ENCODE assay signal across 1 cellular context in the genomic region with DNA sequence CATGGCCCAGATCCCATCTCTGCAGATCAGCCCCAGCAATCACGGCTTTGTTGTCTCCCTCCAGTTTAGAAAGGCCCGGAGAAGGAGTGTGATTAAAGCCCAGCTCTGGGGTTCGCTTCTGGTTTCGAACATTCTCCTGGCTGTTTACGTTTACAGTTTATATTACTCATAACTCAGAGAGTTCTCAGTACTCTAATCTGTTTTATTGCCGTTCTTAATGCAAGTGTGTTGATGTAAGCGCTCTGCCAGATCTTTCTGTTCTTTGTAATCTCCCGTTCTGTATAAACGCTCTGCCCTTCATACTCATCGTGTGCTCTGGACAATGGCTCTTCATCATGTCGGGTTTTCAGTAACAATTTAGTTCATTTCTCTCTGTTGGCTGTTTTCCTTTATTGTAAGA.
TF ChIP-seq lines count a peak whose summit lies in the region.

No MANE protein-coding gene starts in this region.

TF ChIP-seq in HEK293, 187 proteins besides CTCF, POLR2A, EP300 and RAD21 (continued from another document):
- no peak for TF ChIP-seq ZNF837 (tag by site-specific recombination; IDR thresholded peaks at IDR 0.05)
- no peak for TF ChIP-seq ZNF555 (tag by site-specific recombination; conservative IDR thresholded peaks at IDR 0.05)
- TF ChIP-seq ZNF654 (tag by site-specific recombination; IDR thresholded peaks at IDR 0.05; ENCODE audit: low read depth): no peak
- no peak for TF ChIP-seq GLI4 (tag by site-specific recombination; IDR thresholded peaks at IDR 0.05)
- no peak for TF ChIP-seq ZNF362 (tag by site-specific recombination; IDR thresholded peaks at IDR 0.05)
- peak; percentile 72 for TF ChIP-seq ZNF629 (tag by site-specific recombination; IDR thresholded peaks at IDR 0.05)
- no peak for TF ChIP-seq KLF16 (tag by site-specific recombination; IDR thresholded peaks at IDR 0.05)
- TF ChIP-seq ZNF658 (tag by site-specific recombination; IDR thresholded peaks at IDR 0.05): no peak
- TF ChIP-seq ZNF398 (tag by site-specific recombination; IDR thresholded peaks at IDR 0.05): no peak
- TF ChIP-seq ZNF416 (tag by site-specific recombination; IDR thresholded peaks at IDR 0.05): no peak
- peak; percentile 78 for TF ChIP-seq OSR2 (tag by site-specific recombination; IDR thresholded peaks at IDR 0.05)
- no peak for TF ChIP-seq MYNN (tag by site-specific recombination; IDR thresholded peaks at IDR 0.05; ENCODE audit: borderline replicate concordance)
- TF ChIP-seq, protein P1, sequence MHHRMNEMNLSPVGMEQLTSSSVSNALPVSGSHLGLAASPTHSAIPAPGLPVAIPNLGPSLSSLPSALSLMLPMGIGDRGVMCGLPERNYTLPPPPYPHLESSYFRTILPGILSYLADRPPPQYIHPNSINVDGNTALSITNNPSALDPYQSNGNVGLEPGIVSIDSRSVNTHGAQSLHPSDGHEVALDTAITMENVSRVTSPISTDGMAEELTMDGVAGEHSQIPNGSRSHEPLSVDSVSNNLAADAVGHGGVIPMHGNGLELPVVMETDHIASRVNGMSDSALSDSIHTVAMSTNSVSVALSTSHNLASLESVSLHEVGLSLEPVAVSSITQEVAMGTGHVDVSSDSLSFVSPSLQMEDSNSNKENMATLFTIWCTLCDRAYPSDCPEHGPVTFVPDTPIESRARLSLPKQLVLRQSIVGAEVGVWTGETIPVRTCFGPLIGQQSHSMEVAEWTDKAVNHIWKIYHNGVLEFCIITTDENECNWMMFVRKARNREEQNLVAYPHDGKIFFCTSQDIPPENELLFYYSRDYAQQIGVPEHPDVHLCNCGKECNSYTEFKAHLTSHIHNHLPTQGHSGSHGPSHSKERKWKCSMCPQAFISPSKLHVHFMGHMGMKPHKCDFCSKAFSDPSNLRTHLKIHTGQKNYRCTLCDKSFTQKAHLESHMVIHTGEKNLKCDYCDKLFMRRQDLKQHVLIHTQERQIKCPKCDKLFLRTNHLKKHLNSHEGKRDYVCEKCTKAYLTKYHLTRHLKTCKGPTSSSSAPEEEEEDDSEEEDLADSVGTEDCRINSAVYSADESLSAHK (tag by site-specific recombination; IDR thresholded peaks at IDR 0.05): peak; percentile 52
- TF ChIP-seq PBX3 (CRISPR knock-in tag; IDR thresholded peaks at IDR 0.05): no peak
- no peak for TF ChIP-seq ZNF2 (tag by site-specific recombination; IDR thresholded peaks at IDR 0.05)
- no peak for TF ChIP-seq PRDM1 (tag by site-specific recombination; IDR thresholded peaks at IDR 0.05)
- TF ChIP-seq, protein P2, sequence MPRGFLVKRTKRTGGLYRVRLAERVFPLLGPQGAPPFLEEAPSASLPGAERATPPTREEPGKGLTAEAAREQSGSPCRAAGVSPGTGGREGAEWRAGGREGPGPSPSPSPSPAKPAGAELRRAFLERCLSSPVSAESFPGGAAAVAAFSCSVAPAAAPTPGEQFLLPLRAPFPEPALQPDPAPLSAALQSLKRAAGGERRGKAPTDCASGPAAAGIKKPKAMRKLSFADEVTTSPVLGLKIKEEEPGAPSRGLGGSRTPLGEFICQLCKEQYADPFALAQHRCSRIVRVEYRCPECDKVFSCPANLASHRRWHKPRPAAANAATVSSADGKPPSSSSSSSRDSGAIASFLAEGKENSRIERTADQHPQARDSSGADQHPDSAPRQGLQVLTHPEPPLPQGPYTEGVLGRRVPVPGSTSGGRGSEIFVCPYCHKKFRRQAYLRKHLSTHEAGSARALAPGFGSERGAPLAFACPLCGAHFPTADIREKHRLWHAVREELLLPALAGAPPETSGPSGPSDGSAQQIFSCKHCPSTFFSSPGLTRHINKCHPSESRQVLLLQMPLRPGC (tag by site-specific recombination; IDR thresholded peaks at IDR 0.05): peak; percentile 85
- no peak for TF ChIP-seq ZNF174 (tag by site-specific recombination; IDR thresholded peaks at IDR 0.05)
- TF ChIP-seq ZBTB1 (tag by site-specific recombination; IDR thresholded peaks at IDR 0.05): no peak
- TF ChIP-seq, protein P3, sequence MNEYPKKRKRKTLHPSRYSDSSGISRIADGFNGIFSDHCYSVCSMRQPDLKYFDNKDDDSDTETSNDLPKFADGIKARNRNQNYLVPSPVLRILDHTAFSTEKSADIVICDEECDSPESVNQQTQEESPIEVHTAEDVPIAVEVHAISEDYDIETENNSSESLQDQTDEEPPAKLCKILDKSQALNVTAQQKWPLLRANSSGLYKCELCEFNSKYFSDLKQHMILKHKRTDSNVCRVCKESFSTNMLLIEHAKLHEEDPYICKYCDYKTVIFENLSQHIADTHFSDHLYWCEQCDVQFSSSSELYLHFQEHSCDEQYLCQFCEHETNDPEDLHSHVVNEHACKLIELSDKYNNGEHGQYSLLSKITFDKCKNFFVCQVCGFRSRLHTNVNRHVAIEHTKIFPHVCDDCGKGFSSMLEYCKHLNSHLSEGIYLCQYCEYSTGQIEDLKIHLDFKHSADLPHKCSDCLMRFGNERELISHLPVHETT (tag by site-specific recombination; IDR thresholded peaks at IDR 0.05): 0 out of 2 replicates have a peak, but pooled peaks have one; percentile 9
- TF ChIP-seq ZNF660 (tag by site-specific recombination; IDR thresholded peaks at IDR 0.05): no peak
- peak; percentile 75 for TF ChIP-seq PRDM6 (tag by site-specific recombination; IDR thresholded peaks at IDR 0.05)
- TF ChIP-seq ZNF157 (tag by site-specific recombination; IDR thresholded peaks at IDR 0.05): no peak
- TF ChIP-seq, protein P4, sequence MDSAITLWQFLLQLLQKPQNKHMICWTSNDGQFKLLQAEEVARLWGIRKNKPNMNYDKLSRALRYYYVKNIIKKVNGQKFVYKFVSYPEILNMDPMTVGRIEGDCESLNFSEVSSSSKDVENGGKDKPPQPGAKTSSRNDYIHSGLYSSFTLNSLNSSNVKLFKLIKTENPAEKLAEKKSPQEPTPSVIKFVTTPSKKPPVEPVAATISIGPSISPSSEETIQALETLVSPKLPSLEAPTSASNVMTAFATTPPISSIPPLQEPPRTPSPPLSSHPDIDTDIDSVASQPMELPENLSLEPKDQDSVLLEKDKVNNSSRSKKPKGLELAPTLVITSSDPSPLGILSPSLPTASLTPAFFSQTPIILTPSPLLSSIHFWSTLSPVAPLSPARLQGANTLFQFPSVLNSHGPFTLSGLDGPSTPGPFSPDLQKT (IDR thresholded peaks at IDR 0.05; ENCODE audit: borderline replicate concordance, low read depth, low read length): no peak
- no peak for TF ChIP-seq ZIC2 (tag by site-specific recombination; IDR thresholded peaks at IDR 0.05)
- TF ChIP-seq FEZF1 (tag by site-specific recombination; IDR thresholded peaks at IDR 0.05): peak; percentile 85
- no peak for TF ChIP-seq IKZF3 (tag by site-specific recombination; IDR thresholded peaks at IDR 0.05)
- 0 out of 2 replicates have a peak, but pooled peaks have one; percentile 73 for TF ChIP-seq ZNF239 (tag by site-specific recombination; IDR thresholded peaks at IDR 0.05)
- TF ChIP-seq GLIS1 (tag by site-specific recombination; IDR thresholded peaks at IDR 0.05): peak; percentile 10; the same call in 1 of the 2 replicates
- no peak for TF ChIP-seq KLF9 (tag by site-specific recombination; IDR thresholded peaks at IDR 0.05; ENCODE audit: low read depth)
- no peak for TF ChIP-seq GLIS2 (tag by site-specific recombination; IDR thresholded peaks at IDR 0.05)
- no peak for TF ChIP-seq ZNF571 (tag by site-specific recombination; IDR thresholded peaks at IDR 0.05)
- no peak for TF ChIP-seq ZFP69B (tag by site-specific recombination; IDR thresholded peaks at IDR 0.05)
- no peak for TF ChIP-seq ZNF202 (tag by site-specific recombination; IDR thresholded peaks at IDR 0.05; ENCODE audit: borderline replicate concordance)
- 0 out of 2 replicates have a peak, but pooled peaks have one; percentile 14 for TF ChIP-seq ZNF692 (tag by site-specific recombination; IDR thresholded peaks at IDR 0.05)
- no peak for TF ChIP-seq HOXA7 (CRISPR knock-in tag; IDR thresholded peaks at IDR 0.05; ENCODE audit: borderline replicate concordance)
